1 cellular context compared by ENCODE assay signal in genomic region chr10:6237189-6237496, GRCh38.
TF ChIP-seq lines count a peak whose summit lies in the region.

No MANE protein-coding gene starts in this region.

TF ChIP-seq in IMR-90, 13 proteins besides CTCF, POLR2A, EP300 and RAD21 (continued from another document):
- TF ChIP-seq USF2 (IDR thresholded peaks at IDR 0.05; ENCODE audit: low read depth, low read length), result no peak
- no peak for TF ChIP-seq CHD1 (IDR thresholded peaks at IDR 0.05; ENCODE audit: low read depth, low read length)
- TF ChIP-seq BHLHE40 (IDR thresholded peaks at IDR 0.05; ENCODE audit: low read depth, low read length), result no peak
- no peak for TF ChIP-seq FOS (IDR thresholded peaks at IDR 0.05; ENCODE audit: low read depth, low read length)
- TF ChIP-seq ELK1 (IDR thresholded peaks at IDR 0.05; ENCODE audit: borderline replicate concordance, low read depth, low read length), result no peak
- TF ChIP-seq RFX5 (IDR thresholded peaks at IDR 0.05; ENCODE audit: low read depth, low read length), result no peak
- no peak for TF ChIP-seq NFE2L2 (IDR thresholded peaks at IDR 0.05; ENCODE audit: low read depth, low read length)
- no peak for TF ChIP-seq MXI1 (IDR thresholded peaks at IDR 0.05; ENCODE audit: borderline replicate concordance, low read depth, low read length)
- TF ChIP-seq MAZ (IDR thresholded peaks at IDR 0.05; ENCODE audit: borderline replicate concordance, low read depth, low read length), result no peak
- TF ChIP-seq RCOR1 (IDR thresholded peaks at IDR 0.05; ENCODE audit: insufficient replicate concordance, low read length), result no peak
- no peak for TF ChIP-seq SMC3 (IDR thresholded peaks at IDR 0.05; ENCODE audit: low read depth, low read length)
- TF ChIP-seq MAFK (IDR thresholded peaks at IDR 0.05; ENCODE audit: low read depth, low read length), result no peak
